In genomic region chr2:27538839-27539450, GRCh38 we compare ENCODE assay signal across 4 cellular contexts. TPM values are rescaled to one million over a fixed set of nuclear protein-coding genes. Genes with fewer than 3 reads are reported as not detected.
"Had no signal": no experiment of that assay in that cellular context is flagged by ENCODE, and none has a peak within 500 bp of the region (broad histone marks: within the 10 kb centered on the region; RNA-seq: fewer than 3 reads in every experiment).

No MANE protein-coding gene starts in this region.

RNA-seq across cellular contexts. Expression of gene GCKR, which starts 42.3 kb away (rescaled TPM):
- total RNA-seq: left colon, left ventricle myocardium inferior, mononuclear cell had no signal
- polyA plus RNA-seq: immature natural killer cell had no signal

RNA-seq across cellular contexts. Expression of gene FNDC4, which starts 43.9 kb away (rescaled TPM):
- polyA plus RNA-seq: immature natural killer cell had no signal
